ENCODE assay signal across 3 cellular contexts in the genomic region with DNA sequence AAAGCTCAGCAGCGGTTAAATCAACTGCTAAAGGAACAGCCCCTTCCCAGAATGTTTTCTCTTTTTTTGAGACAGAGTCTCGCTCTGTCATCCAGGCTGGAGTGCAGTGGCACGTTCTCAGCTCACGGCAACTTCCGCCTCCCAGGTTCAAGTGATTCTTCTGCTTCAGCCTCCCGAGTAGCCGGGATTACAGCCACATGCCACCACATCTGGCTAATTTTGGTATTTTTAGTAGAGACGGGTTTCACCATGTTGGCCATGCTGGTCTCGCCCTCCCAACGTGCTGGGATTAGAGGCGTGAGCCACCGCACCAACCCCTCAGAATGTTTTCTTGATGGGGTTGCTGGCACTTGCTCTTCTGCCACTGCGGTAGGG.
TF ChIP-seq lines count a peak whose summit lies in the region.

No MANE protein-coding gene starts in this region.

TF ChIP-seq in SK-N-SH, 30 proteins besides CTCF, POLR2A, EP300 and RAD21 (continued from another document and continues in another):
- TF ChIP-seq, protein P1, sequence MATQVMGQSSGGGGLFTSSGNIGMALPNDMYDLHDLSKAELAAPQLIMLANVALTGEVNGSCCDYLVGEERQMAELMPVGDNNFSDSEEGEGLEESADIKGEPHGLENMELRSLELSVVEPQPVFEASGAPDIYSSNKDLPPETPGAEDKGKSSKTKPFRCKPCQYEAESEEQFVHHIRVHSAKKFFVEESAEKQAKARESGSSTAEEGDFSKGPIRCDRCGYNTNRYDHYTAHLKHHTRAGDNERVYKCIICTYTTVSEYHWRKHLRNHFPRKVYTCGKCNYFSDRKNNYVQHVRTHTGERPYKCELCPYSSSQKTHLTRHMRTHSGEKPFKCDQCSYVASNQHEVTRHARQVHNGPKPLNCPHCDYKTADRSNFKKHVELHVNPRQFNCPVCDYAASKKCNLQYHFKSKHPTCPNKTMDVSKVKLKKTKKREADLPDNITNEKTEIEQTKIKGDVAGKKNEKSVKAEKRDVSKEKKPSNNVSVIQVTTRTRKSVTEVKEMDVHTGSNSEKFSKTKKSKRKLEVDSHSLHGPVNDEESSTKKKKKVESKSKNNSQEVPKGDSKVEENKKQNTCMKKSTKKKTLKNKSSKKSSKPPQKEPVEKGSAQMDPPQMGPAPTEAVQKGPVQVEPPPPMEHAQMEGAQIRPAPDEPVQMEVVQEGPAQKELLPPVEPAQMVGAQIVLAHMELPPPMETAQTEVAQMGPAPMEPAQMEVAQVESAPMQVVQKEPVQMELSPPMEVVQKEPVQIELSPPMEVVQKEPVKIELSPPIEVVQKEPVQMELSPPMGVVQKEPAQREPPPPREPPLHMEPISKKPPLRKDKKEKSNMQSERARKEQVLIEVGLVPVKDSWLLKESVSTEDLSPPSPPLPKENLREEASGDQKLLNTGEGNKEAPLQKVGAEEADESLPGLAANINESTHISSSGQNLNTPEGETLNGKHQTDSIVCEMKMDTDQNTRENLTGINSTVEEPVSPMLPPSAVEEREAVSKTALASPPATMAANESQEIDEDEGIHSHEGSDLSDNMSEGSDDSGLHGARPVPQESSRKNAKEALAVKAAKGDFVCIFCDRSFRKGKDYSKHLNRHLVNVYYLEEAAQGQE (IDR thresholded peaks at IDR 0.05; ENCODE audit: low read depth, low read length) = no peak
- TF ChIP-seq, protein P2, sequence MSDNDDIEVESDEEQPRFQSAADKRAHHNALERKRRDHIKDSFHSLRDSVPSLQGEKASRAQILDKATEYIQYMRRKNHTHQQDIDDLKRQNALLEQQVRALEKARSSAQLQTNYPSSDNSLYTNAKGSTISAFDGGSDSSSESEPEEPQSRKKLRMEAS (IDR thresholded peaks at IDR 0.05; ENCODE audit: low read depth) = no peak
- TF ChIP-seq GATA2 (CRISPR knock-in tag; IDR thresholded peaks at IDR 0.05) (no peak), NRF1 (IDR thresholded peaks at IDR 0.05; ENCODE audit: low read depth, low read length) (no peak), MEF2A (IDR thresholded peaks at IDR 0.05; ENCODE audit: borderline replicate concordance, low read depth) (no peak)
- TF ChIP-seq, protein P3, sequence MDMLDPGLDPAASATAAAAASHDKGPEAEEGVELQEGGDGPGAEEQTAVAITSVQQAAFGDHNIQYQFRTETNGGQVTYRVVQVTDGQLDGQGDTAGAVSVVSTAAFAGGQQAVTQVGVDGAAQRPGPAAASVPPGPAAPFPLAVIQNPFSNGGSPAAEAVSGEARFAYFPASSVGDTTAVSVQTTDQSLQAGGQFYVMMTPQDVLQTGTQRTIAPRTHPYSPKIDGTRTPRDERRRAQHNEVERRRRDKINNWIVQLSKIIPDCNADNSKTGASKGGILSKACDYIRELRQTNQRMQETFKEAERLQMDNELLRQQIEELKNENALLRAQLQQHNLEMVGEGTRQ (IDR thresholded peaks at IDR 0.05; ENCODE audit: borderline replicate concordance, low read depth, low read length) = no peak
- TF ChIP-seq, protein P4, sequence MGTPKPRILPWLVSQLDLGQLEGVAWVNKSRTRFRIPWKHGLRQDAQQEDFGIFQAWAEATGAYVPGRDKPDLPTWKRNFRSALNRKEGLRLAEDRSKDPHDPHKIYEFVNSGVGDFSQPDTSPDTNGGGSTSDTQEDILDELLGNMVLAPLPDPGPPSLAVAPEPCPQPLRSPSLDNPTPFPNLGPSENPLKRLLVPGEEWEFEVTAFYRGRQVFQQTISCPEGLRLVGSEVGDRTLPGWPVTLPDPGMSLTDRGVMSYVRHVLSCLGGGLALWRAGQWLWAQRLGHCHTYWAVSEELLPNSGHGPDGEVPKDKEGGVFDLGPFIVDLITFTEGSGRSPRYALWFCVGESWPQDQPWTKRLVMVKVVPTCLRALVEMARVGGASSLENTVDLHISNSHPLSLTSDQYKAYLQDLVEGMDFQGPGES (IDR thresholded peaks at IDR 0.05; ENCODE audit: low read depth, low read length) = no peak
- TF ChIP-seq, protein P5, sequence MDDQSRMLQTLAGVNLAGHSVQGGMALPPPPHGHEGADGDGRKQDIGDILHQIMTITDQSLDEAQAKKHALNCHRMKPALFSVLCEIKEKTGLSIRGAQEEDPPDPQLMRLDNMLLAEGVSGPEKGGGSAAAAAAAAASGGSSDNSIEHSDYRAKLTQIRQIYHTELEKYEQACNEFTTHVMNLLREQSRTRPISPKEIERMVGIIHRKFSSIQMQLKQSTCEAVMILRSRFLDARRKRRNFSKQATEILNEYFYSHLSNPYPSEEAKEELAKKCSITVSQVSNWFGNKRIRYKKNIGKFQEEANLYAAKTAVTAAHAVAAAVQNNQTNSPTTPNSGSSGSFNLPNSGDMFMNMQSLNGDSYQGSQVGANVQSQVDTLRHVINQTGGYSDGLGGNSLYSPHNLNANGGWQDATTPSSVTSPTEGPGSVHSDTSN (IDR thresholded peaks at IDR 0.05) = no peak

TF ChIP-seq in SK-N-SH treated with all-trans-retinoic acid at 6 μM for 48 hours, 23 proteins besides CTCF, POLR2A, EP300 and RAD21 (continued from another document and continues in another):
- TF ChIP-seq GLIS3 (CRISPR knock-in tag; IDR thresholded peaks at IDR 0.05) = no peak
- no peak for TF ChIP-seq PPARA (CRISPR knock-in tag; IDR thresholded peaks at IDR 0.05; ENCODE audit: borderline replicate concordance)
- no peak for TF ChIP-seq ISL1 (CRISPR knock-in tag; IDR thresholded peaks at IDR 0.05)
- no peak for TF ChIP-seq CSDC2 (CRISPR knock-in tag; IDR thresholded peaks at IDR 0.05)
- TF ChIP-seq ESRRG (CRISPR knock-in tag; IDR thresholded peaks at IDR 0.05) = no peak
- no peak for TF ChIP-seq ZNF70 (CRISPR knock-in tag; IDR thresholded peaks at IDR 0.05)
- no peak for TF ChIP-seq OSR1 (CRISPR knock-in tag; IDR thresholded peaks at IDR 0.05)
- TF ChIP-seq, protein P6, sequence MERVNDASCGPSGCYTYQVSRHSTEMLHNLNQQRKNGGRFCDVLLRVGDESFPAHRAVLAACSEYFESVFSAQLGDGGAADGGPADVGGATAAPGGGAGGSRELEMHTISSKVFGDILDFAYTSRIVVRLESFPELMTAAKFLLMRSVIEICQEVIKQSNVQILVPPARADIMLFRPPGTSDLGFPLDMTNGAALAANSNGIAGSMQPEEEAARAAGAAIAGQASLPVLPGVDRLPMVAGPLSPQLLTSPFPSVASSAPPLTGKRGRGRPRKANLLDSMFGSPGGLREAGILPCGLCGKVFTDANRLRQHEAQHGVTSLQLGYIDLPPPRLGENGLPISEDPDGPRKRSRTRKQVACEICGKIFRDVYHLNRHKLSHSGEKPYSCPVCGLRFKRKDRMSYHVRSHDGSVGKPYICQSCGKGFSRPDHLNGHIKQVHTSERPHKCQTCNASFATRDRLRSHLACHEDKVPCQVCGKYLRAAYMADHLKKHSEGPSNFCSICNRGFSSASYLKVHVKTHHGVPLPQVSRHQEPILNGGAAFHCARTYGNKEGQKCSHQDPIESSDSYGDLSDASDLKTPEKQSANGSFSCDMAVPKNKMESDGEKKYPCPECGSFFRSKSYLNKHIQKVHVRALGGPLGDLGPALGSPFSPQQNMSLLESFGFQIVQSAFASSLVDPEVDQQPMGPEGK (CRISPR knock-in tag; IDR thresholded peaks at IDR 0.05; ENCODE audit: borderline replicate concordance) = no peak
- TF ChIP-seq, protein P7, sequence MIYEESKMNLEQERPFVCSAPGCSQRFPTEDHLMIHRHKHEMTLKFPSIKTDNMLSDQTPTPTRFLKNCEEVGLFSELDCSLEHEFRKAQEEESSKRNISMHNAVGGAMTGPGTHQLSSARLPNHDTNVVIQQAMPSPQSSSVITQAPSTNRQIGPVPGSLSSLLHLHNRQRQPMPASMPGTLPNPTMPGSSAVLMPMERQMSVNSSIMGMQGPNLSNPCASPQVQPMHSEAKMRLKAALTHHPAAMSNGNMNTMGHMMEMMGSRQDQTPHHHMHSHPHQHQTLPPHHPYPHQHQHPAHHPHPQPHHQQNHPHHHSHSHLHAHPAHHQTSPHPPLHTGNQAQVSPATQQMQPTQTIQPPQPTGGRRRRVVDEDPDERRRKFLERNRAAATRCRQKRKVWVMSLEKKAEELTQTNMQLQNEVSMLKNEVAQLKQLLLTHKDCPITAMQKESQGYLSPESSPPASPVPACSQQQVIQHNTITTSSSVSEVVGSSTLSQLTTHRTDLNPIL (CRISPR knock-in tag; IDR thresholded peaks at IDR 0.05; ENCODE audit: low read depth) = no peak
- TF ChIP-seq RARB (CRISPR knock-in tag; IDR thresholded peaks at IDR 0.05) = no peak
- no peak for TF ChIP-seq ARNTL (CRISPR knock-in tag; IDR thresholded peaks at IDR 0.05; ENCODE audit: borderline replicate concordance, low read depth)
- TF ChIP-seq, protein P8, sequence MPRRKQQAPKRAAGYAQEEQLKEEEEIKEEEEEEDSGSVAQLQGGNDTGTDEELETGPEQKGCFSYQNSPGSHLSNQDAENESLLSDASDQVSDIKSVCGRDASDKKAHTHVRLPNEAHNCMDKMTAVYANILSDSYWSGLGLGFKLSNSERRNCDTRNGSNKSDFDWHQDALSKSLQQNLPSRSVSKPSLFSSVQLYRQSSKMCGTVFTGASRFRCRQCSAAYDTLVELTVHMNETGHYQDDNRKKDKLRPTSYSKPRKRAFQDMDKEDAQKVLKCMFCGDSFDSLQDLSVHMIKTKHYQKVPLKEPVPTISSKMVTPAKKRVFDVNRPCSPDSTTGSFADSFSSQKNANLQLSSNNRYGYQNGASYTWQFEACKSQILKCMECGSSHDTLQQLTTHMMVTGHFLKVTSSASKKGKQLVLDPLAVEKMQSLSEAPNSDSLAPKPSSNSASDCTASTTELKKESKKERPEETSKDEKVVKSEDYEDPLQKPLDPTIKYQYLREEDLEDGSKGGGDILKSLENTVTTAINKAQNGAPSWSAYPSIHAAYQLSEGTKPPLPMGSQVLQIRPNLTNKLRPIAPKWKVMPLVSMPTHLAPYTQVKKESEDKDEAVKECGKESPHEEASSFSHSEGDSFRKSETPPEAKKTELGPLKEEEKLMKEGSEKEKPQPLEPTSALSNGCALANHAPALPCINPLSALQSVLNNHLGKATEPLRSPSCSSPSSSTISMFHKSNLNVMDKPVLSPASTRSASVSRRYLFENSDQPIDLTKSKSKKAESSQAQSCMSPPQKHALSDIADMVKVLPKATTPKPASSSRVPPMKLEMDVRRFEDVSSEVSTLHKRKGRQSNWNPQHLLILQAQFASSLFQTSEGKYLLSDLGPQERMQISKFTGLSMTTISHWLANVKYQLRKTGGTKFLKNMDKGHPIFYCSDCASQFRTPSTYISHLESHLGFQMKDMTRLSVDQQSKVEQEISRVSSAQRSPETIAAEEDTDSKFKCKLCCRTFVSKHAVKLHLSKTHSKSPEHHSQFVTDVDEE (CRISPR knock-in tag; IDR thresholded peaks at IDR 0.05) = no peak
- no peak for TF ChIP-seq TOX (CRISPR knock-in tag; IDR thresholded peaks at IDR 0.05; ENCODE audit: borderline replicate concordance)

TF ChIP-seq in WTC11, 78 proteins besides CTCF, POLR2A, EP300 and RAD21 (continued from another document):
- TF ChIP-seq, protein P9, sequence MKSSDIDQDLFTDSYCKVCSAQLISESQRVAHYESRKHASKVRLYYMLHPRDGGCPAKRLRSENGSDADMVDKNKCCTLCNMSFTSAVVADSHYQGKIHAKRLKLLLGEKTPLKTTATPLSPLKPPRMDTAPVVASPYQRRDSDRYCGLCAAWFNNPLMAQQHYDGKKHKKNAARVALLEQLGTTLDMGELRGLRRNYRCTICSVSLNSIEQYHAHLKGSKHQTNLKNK (CRISPR knock-in tag; IDR thresholded peaks at IDR 0.05) = no peak
- no peak for TF ChIP-seq ZNF138 (CRISPR knock-in tag; conservative IDR thresholded peaks at IDR 0.05)
- TF ChIP-seq, protein P10, sequence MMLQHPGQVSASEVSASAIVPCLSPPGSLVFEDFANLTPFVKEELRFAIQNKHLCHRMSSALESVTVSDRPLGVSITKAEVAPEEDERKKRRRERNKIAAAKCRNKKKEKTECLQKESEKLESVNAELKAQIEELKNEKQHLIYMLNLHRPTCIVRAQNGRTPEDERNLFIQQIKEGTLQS (CRISPR knock-in tag; conservative IDR thresholded peaks at IDR 0.05) = no peak
- no peak for TF ChIP-seq ELF4 (CRISPR knock-in tag; IDR thresholded peaks at IDR 0.05; ENCODE audit: low read depth)
- no peak for TF ChIP-seq RELA (CRISPR knock-in tag; IDR thresholded peaks at IDR 0.05; ENCODE audit: borderline replicate concordance)
- no peak for TF ChIP-seq ZNF396 (CRISPR knock-in tag; IDR thresholded peaks at IDR 0.05; ENCODE audit: borderline replicate concordance)
- TF ChIP-seq ETV6 (CRISPR knock-in tag; IDR thresholded peaks at IDR 0.05) = no peak
- TF ChIP-seq SMAD3 (CRISPR knock-in tag; IDR thresholded peaks at IDR 0.05; ENCODE audit: borderline replicate concordance) = no peak
- no peak for TF ChIP-seq PRRX2 (CRISPR knock-in tag; IDR thresholded peaks at IDR 0.05)
